24 cellular contexts compared by ENCODE assay signal in genomic region chr15:59279023-59279422, GRCh38.
DNase-seq lines count a peak whose midpoint lies in the region; ATAC-seq, FAIRE-seq and TF ChIP-seq lines count a peak whose summit lies in the region.
"Had no signal": no experiment of that assay in that cellular context is flagged by ENCODE, and none has a peak within 500 bp of the region (broad histone marks: within the 10 kb centered on the region; RNA-seq: fewer than 3 reads in every experiment).

No MANE protein-coding gene starts in this region.

- no peak for ATAC-seq in A549
- no peak for ATAC-seq in PC-3
- no peak for ATAC-seq in GM19324 (IDR thresholded peaks at IDR 0.05; ENCODE audit: low FRiP score, unreplicated experiment)
- ATAC-seq: K562 had no signal

- no peaks in the 10 kb centered on the region for H3K9me2 ChIP-seq in PC-3 (replicated peaks; ENCODE audit: low read length)

- BruUV-seq in PC-3 (replicated peaks; lab: Mats Ljungman, UMichigan) = no TSS peak

- TF ChIP-seq CTCF in A549 (IDR thresholded peaks at IDR 0.05) = no peak
- no peak for TF ChIP-seq CTCF in PC-3 (conservative IDR thresholded peaks at IDR 0.05; ENCODE audit: low read depth, low read length)

- POLR2A ChIA-PET in A549 (lab: Yijun Ruan, JAX) (interaction anchor here (0.5 kb wide), 1 partner anchor 18 kb away, joined by 3 read pairs; no protein-coding TSS in a partner anchor), PC-3 (lab: Charles Lee; ENCODE audit: unreplicated experiment) (no interaction called here)

- no peak for TF ChIP-seq EP300 in A549 (IDR thresholded peaks at IDR 0.05)

- no peak overlapping the region for H2AFZ ChIP-seq in PC-3 (ENCODE audit: low read length)

- peak overlapping the region; percentile 82 for H3K4me2 ChIP-seq in A549
- 0 out of 2 replicates have a peak overlapping the region, but pooled peaks have one; percentile 58 for H3K4me2 ChIP-seq in PC-3 (ENCODE audit: low read length)

- H3F3A ChIP-seq in PC-3 (ENCODE audit: low read length, unreplicated experiment) = peaks cover 7% of the 10 kb centered on the region

- H4K20me1 ChIP-seq in PC-3 (ENCODE audit: low read length) = no peaks in the 10 kb centered on the region

- no peak for TF ChIP-seq RAD21 in A549 (conservative IDR thresholded peaks at IDR 0.05 in 1 of 2, IDR thresholded peaks at IDR 0.05 in 1 of 2)

- peak; percentile 73 for FAIRE-seq in A549 (lab: Jason Lieb, UNC)
- FAIRE-seq: A204.1, GM12891, K562 had no signal

- WGBS in A549 (ENCODE audit: missing lambda C conversion rate) = 34% methylated on average over 5 of the region's 5 CpGs

- H3K9ac ChIP-seq in PC-3 (ENCODE audit: low read length) = no peak overlapping the region

- no peak for DNase-seq in A549 (ENCODE audit: low read depth in 1 of 2, low spot score in 1 of 2)
- no peak for DNase-seq in PC-3
- no peak for DNase-seq in caudate nucleus (lab: John Stamatoyannopoulos, UW)
- DNase-seq in substantia nigra (lab: John Stamatoyannopoulos, UW) = no peak
- DNase-seq in A172 (ENCODE audit: low spot score) = no peak
- no peak for DNase-seq in dedifferentiated amniotic fluid mesenchymal stem cell (ENCODE audit: extremely low spot score)
- DNase-seq: C1 segment of cervical spinal cord; CD4-positive, alpha-beta memory T cell; DMS79 treated with DMSO at 0.1 percent for 48 hours; GF-D8; Kasumi-1; MV-4-11; NCI-H1105; NCI-H146; NCI-H1930; NCI-H446; NCI-H524 treated with DMSO at 0.1 percent for 48 hours; NCI-H774; RPMI8226; SHP77 had no signal

- H3K9me3 ChIP-seq in A549 = no peaks in the 10 kb centered on the region
- H3K9me3 ChIP-seq in PC-3 (ENCODE audit: low read length) = no peaks in the 10 kb centered on the region

- TF ChIP-seq POLR2A in A549 (IDR thresholded peaks at IDR 0.05; ENCODE audit: low read length) = no peak

- H3K4me3 ChIP-seq in A549 (no peak overlapping the region), PC-3 (ENCODE audit: low read length) (no peak overlapping the region)
- H3K4me3 ChIP-seq: K562 had no signal

- H3K4me1 ChIP-seq in A549 = peaks cover 95% of the 10 kb centered on the region
- peaks cover 78% of the 10 kb centered on the region for H3K4me1 ChIP-seq in PC-3 (ENCODE audit: insufficient read depth, low read length)

- H3K27ac ChIP-seq in A549 (peak overlapping the region; percentile 84 to 90), PC-3 (ENCODE audit: low read length) (peak overlapping the region; percentile 97), caudate nucleus (ENCODE audit: low read depth, low read length) (peak overlapping the region; percentile 14), substantia nigra (ENCODE audit: low read depth, low read length, poor library complexity, severe bottlenecking) (peak overlapping the region; percentile 80)

- H3K27me3 ChIP-seq in PC-3 (ENCODE audit: low read length) = no peaks in the 10 kb centered on the region

- CTCF ChIA-PET in A549 (lab: Yijun Ruan, JAX) = interaction anchor here (0.7 to 1.8 kb wide), 4 partner anchors 10 to 81 kb away, joined by 3 to 7 read pairs (median 4); no protein-coding TSS in a partner anchor
- CTCF ChIA-PET in PC-3 (lab: Charles Lee) = no interaction called here

- intact Hi-C loops in PC-3 (cut with micrococcal nuclease) = no loop called here

- H3K79me2 ChIP-seq in PC-3 (ENCODE audit: low read length) = peaks cover 81% of the 10 kb centered on the region

- H3K36me3 ChIP-seq in PC-3 (ENCODE audit: low read depth, low read length) = no peaks in the 10 kb centered on the region; the same call in 1 of the 2 replicates

TF ChIP-seq in A549, 52 proteins besides CTCF, POLR2A, EP300 and RAD21:
- TF ChIP-seq MAX (IDR thresholded peaks at IDR 0.05) (peak; percentile 15; the same call in 1 of the 2 replicates), E2F6 (IDR thresholded peaks at IDR 0.05; ENCODE audit: borderline replicate concordance, low read depth) (no peak)
TF ChIP-seq in A549: peak in this region for 1.

Comparison
In these comparisons a context has a peak if more than half of its experiments do, and no peak if none do; other contexts are left out.
1. H3K27ac ChIP-seq: peak in every context shown above with its lines; median percentile 97 in PC-3; 87 in A549; 80 in substantia nigra; 14 in caudate nucleus.